In genomic region chr19:5892772-5893275, GRCh38 we compare ENCODE assay signal across 1 cellular context.
TF ChIP-seq lines count a peak whose summit lies in the region.

No MANE protein-coding gene starts in this region.

TF ChIP-seq in endothelial cell of umbilical vein, 7 proteins besides CTCF, POLR2A, EP300 and RAD21:
- TF ChIP-seq, protein P1, sequence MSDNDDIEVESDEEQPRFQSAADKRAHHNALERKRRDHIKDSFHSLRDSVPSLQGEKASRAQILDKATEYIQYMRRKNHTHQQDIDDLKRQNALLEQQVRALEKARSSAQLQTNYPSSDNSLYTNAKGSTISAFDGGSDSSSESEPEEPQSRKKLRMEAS (IDR thresholded peaks at IDR 0.05; ENCODE audit: insufficient read depth, insufficient read length): no peak
